ENCODE assay signal across 11 cellular contexts in the genomic region with DNA sequence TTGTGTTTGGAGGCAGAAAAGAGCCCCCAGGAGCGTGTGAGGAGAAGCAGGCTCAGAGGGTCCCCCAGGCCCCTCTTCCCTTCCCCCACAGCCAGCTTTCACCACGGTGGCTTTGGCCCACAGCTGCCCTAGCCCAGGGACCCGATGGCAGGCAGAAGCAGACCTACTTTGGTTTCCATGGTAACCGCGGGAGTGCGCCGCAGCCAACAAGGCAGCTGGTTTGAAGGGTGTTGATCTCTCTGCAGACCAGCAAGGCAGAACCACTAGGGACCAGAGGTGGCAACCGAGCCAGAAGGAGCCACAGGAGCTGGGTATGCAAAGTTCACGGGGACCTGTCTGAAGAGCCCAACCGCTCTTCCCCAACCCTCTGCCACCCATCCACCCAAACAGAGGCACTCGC.
DNase-seq lines count a peak whose midpoint lies in the region; ATAC-seq and TF ChIP-seq lines count a peak whose summit lies in the region.
"Had no signal": no experiment of that assay in that cellular context is flagged by ENCODE, and none has a peak within 500 bp of the region (broad histone marks: within the 10 kb centered on the region; RNA-seq: fewer than 3 reads in every experiment).

No MANE protein-coding gene starts in this region.

- peaks cover 10% of the 10 kb centered on the region for H3K4me1 ChIP-seq in thymus (ENCODE audit: control insufficient read depth, insufficient read depth, low read length)
- H3K4me1 ChIP-seq: right atrium auricular region had no signal

- no peaks in the 10 kb centered on the region for H3K36me3 Mint-ChIP-seq in glutamatergic neuron (ENCODE audit: unreplicated experiment)
- H3K36me3 Mint-ChIP-seq: T-cell had no signal

- WGBS in thymus, result 40% methylated on average over 11 of the region's 11 CpGs
- WGBS in lower leg skin, 2 donors, result 48 to 76% methylated on average over 8 to 11 of the region's 11 CpGs

- H3K4me3 ChIP-seq in thymus (ENCODE audit: low read length) (peak overlapping the region; percentile 26), lower leg skin (ENCODE audit: low read depth, poor library complexity, severe bottlenecking) (no peak overlapping the region)
- H3K4me3 ChIP-seq: right atrium auricular region had no signal

- peak; percentile 71 for DNase-seq in cardiac septum (ENCODE audit: low spot score)
- DNase-seq in left cardiac atrium, result no peak
- peak; percentile 66 for DNase-seq in NCI-H82 (lab: John Stamatoyannopoulos, UW)
- peak; percentile 82 for DNase-seq in glutamatergic neuron
- no peak for DNase-seq in lower leg skin (ENCODE audit: low spot score in 2 of 2)
- DNase-seq: activated T-cell treated with anti-CD3 and anti-CD28 coated beads, Interleukin-2, amount 50 U/mL, for 24 hours had no signal

- no peak overlapping the region for H3K27ac ChIP-seq in thymus (ENCODE audit: low read depth)
- H3K27ac ChIP-seq: right atrium auricular region had no signal

- peak overlapping the region; percentile 14 for H3K4me3 Mint-ChIP-seq in glutamatergic neuron (ENCODE audit: unreplicated experiment)
- H3K4me3 Mint-ChIP-seq: activated T-cell treated with anti-CD3 and anti-CD28 coated beads, Interleukin-2, amount 50 U/mL, for 24 hours; T-cell had no signal

- intact Hi-C loops in cardiac septum (cut with DNase I) (no loop called here), left cardiac atrium (cut with DNase I) (no loop called here), lower leg skin (cut with DNase I; ENCODE audit: low total_unique reads) (no loop called here)

- peaks cover 3% of the 10 kb centered on the region for H3K27me3 Mint-ChIP-seq in glutamatergic neuron (ENCODE audit: unreplicated experiment)

- no peaks in the 10 kb centered on the region for H3K36me3 ChIP-seq in thymus (ENCODE audit: control insufficient read depth, insufficient read depth)
- H3K36me3 ChIP-seq: right atrium auricular region had no signal

- H3K9me3 ChIP-seq in thymus (ENCODE audit: control insufficient read depth), result no peaks in the 10 kb centered on the region
- H3K9me3 ChIP-seq: right atrium auricular region had no signal

- ATAC-seq in left cardiac atrium (no peak), GM21360 (IDR thresholded peaks at IDR 0.05; ENCODE audit: unreplicated experiment) (no peak), GM21390 (IDR thresholded peaks at IDR 0.05; ENCODE audit: unreplicated experiment) (no peak)
- ATAC-seq: T-cell had no signal

- TF ChIP-seq CTCF in glutamatergic neuron (IDR thresholded peaks at IDR 0.05; ENCODE audit: partially characterized antibody, unreplicated experiment), result no peak
- TF ChIP-seq CTCF in lower leg skin (IDR thresholded peaks at IDR 0.05), result no peak

- H3K27ac Mint-ChIP-seq in glutamatergic neuron (ENCODE audit: unreplicated experiment), result peak overlapping the region; percentile 91
- H3K27ac Mint-ChIP-seq: activated T-cell treated with anti-CD3 and anti-CD28 coated beads, Interleukin-2, amount 50 U/mL, for 24 hours; T-cell had no signal

- peaks cover 3% of the 10 kb centered on the region for H3K27me3 ChIP-seq in thymus (ENCODE audit: control insufficient read depth, insufficient read depth)
- H3K27me3 ChIP-seq: right atrium auricular region had no signal

- peaks cover 19% of the 10 kb centered on the region for H3K4me1 Mint-ChIP-seq in glutamatergic neuron (ENCODE audit: low read depth, unreplicated experiment)

- TF ChIP-seq POLR2A in lower leg skin (IDR thresholded peaks at IDR 0.05), result no peak

- H3K9me3 Mint-ChIP-seq in glutamatergic neuron (ENCODE audit: unreplicated experiment), result no peaks in the 10 kb centered on the region
- H3K9me3 Mint-ChIP-seq: activated T-cell treated with anti-CD3 and anti-CD28 coated beads, Interleukin-2, amount 50 U/mL, for 24 hours; T-cell had no signal

Comparison
In these comparisons a context has a peak if more than half of its experiments do, and no peak if none do; other contexts are left out.
1. DNase-seq: peak in cardiac septum (single experiment), NCI-H82 (single experiment) and glutamatergic neuron (single experiment); none in left cardiac atrium (single experiment) and lower leg skin (0 of 2).